In the genomic region with DNA sequence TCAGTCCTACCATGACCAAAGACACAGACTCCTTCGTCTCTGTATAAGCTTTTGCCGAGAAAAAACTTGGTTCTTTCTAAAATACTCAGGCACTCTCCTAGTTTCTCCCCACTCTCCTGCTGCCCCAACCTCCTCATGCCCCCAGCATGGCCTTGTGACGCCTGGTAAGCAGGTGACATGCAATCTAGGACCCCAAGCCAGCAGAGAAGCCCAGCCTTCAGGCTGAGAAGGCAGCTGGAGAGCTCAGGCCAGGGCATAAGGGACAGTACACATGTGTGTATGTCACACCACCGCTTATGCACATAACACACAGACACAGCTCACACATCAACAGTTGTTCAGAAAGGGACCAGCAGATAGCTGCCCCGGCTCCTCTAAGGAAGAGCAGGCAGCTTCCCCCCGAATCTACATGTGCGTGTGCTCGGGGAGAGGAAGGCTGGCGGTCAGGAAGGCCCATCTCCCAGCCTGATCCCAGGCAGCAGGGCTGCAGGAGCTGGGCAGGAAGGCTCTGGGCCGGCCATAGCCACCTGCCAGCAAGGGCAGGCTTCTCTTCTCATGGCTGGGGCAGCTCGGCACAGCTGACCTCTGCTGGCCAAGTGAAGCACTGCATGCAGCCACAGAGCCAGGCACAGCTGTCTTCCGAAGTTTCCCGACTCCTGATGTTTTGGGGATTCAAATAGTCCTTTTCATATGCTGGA, we compare ENCODE assay signal across 1 cellular context.
TF ChIP-seq lines count a peak whose summit lies in the region.

No MANE protein-coding gene starts in this region.

TF ChIP-seq in K562, 482 proteins besides CTCF, POLR2A, EP300 and RAD21 (continued from another document):
- TF ChIP-seq BDP1 (IDR thresholded peaks at IDR 0.05; ENCODE audit: insufficient read depth, insufficient read length) = no peak
- no peak for TF ChIP-seq ZFP30 (CRISPR knock-in tag; IDR thresholded peaks at IDR 0.05; ENCODE audit: borderline replicate concordance)
- TF ChIP-seq SMARCA4 (IDR thresholded peaks at IDR 0.05) = no peak
- TF ChIP-seq, protein P1, sequence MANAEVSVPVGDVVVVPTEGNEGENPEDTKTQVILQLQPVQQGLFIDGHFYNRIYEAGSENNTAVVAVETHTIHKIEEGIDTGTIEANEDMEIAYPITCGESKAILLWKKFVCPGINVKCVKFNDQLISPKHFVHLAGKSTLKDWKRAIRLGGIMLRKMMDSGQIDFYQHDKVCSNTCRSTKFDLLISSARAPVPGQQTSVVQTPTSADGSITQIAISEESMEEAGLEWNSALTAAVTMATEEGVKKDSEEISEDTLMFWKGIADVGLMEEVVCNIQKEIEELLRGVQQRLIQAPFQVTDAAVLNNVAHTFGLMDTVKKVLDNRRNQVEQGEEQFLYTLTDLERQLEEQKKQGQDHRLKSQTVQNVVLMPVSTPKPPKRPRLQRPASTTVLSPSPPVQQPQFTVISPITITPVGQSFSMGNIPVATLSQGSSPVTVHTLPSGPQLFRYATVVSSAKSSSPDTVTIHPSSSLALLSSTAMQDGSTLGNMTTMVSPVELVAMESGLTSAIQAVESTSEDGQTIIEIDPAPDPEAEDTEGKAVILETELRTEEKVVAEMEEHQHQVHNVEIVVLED (CRISPR knock-in tag; IDR thresholded peaks at IDR 0.05) = no peak
- TF ChIP-seq RBFOX2 (IDR thresholded peaks at IDR 0.05; ENCODE audit: low read depth, low read length) = peak; percentile 47; the same call in 1 of the 2 replicates
- TF ChIP-seq, protein P2, sequence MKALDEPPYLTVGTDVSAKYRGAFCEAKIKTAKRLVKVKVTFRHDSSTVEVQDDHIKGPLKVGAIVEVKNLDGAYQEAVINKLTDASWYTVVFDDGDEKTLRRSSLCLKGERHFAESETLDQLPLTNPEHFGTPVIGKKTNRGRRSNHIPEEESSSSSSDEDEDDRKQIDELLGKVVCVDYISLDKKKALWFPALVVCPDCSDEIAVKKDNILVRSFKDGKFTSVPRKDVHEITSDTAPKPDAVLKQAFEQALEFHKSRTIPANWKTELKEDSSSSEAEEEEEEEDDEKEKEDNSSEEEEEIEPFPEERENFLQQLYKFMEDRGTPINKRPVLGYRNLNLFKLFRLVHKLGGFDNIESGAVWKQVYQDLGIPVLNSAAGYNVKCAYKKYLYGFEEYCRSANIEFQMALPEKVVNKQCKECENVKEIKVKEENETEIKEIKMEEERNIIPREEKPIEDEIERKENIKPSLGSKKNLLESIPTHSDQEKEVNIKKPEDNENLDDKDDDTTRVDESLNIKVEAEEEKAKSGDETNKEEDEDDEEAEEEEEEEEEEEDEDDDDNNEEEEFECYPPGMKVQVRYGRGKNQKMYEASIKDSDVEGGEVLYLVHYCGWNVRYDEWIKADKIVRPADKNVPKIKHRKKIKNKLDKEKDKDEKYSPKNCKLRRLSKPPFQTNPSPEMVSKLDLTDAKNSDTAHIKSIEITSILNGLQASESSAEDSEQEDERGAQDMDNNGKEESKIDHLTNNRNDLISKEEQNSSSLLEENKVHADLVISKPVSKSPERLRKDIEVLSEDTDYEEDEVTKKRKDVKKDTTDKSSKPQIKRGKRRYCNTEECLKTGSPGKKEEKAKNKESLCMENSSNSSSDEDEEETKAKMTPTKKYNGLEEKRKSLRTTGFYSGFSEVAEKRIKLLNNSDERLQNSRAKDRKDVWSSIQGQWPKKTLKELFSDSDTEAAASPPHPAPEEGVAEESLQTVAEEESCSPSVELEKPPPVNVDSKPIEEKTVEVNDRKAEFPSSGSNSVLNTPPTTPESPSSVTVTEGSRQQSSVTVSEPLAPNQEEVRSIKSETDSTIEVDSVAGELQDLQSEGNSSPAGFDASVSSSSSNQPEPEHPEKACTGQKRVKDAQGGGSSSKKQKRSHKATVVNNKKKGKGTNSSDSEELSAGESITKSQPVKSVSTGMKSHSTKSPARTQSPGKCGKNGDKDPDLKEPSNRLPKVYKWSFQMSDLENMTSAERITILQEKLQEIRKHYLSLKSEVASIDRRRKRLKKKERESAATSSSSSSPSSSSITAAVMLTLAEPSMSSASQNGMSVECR (CRISPR knock-in tag; IDR thresholded peaks at IDR 0.05) = 0 out of 2 replicates have a peak, but pooled peaks have one; percentile 15
- TF ChIP-seq SOX6 (IDR thresholded peaks at IDR 0.05) = no peak
- TF ChIP-seq ZBTB1 (CRISPR knock-in tag; IDR thresholded peaks at IDR 0.05; ENCODE audit: borderline replicate concordance, low read depth) = 0 out of 2 replicates have a peak, but pooled peaks have one; percentile 39
- TF ChIP-seq FIP1L1 (IDR thresholded peaks at IDR 0.05; ENCODE audit: low read depth, low read length, poor library complexity, severe bottlenecking) = no peak
- TF ChIP-seq BRD4 (IDR thresholded peaks at IDR 0.05) = no peak
- no peak for TF ChIP-seq BRD9 (IDR thresholded peaks at IDR 0.05; ENCODE audit: low read depth, partially characterized antibody)
- no peak for TF ChIP-seq EHMT2 (IDR thresholded peaks at IDR 0.05)
- TF ChIP-seq, protein P3, sequence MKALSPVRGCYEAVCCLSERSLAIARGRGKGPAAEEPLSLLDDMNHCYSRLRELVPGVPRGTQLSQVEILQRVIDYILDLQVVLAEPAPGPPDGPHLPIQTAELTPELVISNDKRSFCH (CRISPR knock-in tag; IDR thresholded peaks at IDR 0.05) = no peak
- TF ChIP-seq, protein P3 (tag; IDR thresholded peaks at IDR 0.05) = peak; percentile 38; the same call in 1 of the 2 replicates
- peak; percentile 51; the same call in 1 of the 2 replicates for TF ChIP-seq MYC (IDR thresholded peaks at IDR 0.05; ENCODE audit: low read depth, low read length)
- no peak for TF ChIP-seq MYC (CRISPR knock-in tag; IDR thresholded peaks at IDR 0.05; ENCODE audit: borderline replicate concordance, low read depth)
- TF ChIP-seq PTBP1 (IDR thresholded peaks at IDR 0.05; ENCODE audit: low read depth, low read length) = no peak
- TF ChIP-seq CEBPB (tag; IDR thresholded peaks at IDR 0.05) = no peak
- TF ChIP-seq RB1 (IDR thresholded peaks at IDR 0.05; ENCODE audit: low read depth) = peak; percentile 25; the same call in 1 of the 2 replicates
- TF ChIP-seq PHF8 (IDR thresholded peaks at IDR 0.05; ENCODE audit: borderline replicate concordance, low read length) = no peak
- no peak for TF ChIP-seq LEF1 (IDR thresholded peaks at IDR 0.05)
- peak; percentile 66; the same call in 1 of the 2 replicates for TF ChIP-seq MTA3 (IDR thresholded peaks at IDR 0.05; ENCODE audit: borderline replicate concordance)
- TF ChIP-seq, protein P4, sequence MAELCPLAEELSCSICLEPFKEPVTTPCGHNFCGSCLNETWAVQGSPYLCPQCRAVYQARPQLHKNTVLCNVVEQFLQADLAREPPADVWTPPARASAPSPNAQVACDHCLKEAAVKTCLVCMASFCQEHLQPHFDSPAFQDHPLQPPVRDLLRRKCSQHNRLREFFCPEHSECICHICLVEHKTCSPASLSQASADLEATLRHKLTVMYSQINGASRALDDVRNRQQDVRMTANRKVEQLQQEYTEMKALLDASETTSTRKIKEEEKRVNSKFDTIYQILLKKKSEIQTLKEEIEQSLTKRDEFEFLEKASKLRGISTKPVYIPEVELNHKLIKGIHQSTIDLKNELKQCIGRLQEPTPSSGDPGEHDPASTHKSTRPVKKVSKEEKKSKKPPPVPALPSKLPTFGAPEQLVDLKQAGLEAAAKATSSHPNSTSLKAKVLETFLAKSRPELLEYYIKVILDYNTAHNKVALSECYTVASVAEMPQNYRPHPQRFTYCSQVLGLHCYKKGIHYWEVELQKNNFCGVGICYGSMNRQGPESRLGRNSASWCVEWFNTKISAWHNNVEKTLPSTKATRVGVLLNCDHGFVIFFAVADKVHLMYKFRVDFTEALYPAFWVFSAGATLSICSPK (IDR thresholded peaks at IDR 0.05; ENCODE audit: borderline replicate concordance) = no peak
- no peak for TF ChIP-seq RAD51 (IDR thresholded peaks at IDR 0.05; ENCODE audit: borderline replicate concordance, low read depth)
TF ChIP-seq in K562: peak in this region for 44.
